ENCODE assay signal across 1 cellular context in genomic region chr15:99104788-99105515, GRCh38.
TF ChIP-seq lines count a peak whose summit lies in the region.

Gene SYNM, plus strand, starts transcription at chr15:99105080. Its CDS starts 120 bp downstream, at chr15:99105200.

TF ChIP-seq in HepG2, 621 proteins besides CTCF, POLR2A, EP300 and RAD21 (continued from another document):
- TF ChIP-seq MLX (CRISPR knock-in tag; IDR thresholded peaks at IDR 0.05): no peak
- TF ChIP-seq SMARCE1 (IDR thresholded peaks at IDR 0.05; ENCODE audit: borderline replicate concordance): no peak
- no peak for TF ChIP-seq RBM22 (optimal IDR thresholded peaks at IDR 0.05; ENCODE audit: low read length)
- TF ChIP-seq CREBL2 (CRISPR knock-in tag; IDR thresholded peaks at IDR 0.05; ENCODE audit: borderline replicate concordance): no peak
- no peak for TF ChIP-seq SMARCC2 (IDR thresholded peaks at IDR 0.05)
- no peak for TF ChIP-seq PAX8 (CRISPR knock-in tag; IDR thresholded peaks at IDR 0.05; ENCODE audit: borderline replicate concordance)
- no peak for TF ChIP-seq ZBTB7A (CRISPR knock-in tag; IDR thresholded peaks at IDR 0.05)
- no peak for TF ChIP-seq ZNF124 (CRISPR knock-in tag; IDR thresholded peaks at IDR 0.05)
- no peak for TF ChIP-seq SMAD3 (CRISPR knock-in tag; IDR thresholded peaks at IDR 0.05)
- TF ChIP-seq HOXA3 (CRISPR knock-in tag; IDR thresholded peaks at IDR 0.05): 0 out of 2 replicates have a peak, but pooled peaks have one; percentile 77
- TF ChIP-seq RAD51 (IDR thresholded peaks at IDR 0.05; ENCODE audit: borderline replicate concordance): no peak
- no peak for TF ChIP-seq ZSCAN9 (CRISPR knock-in tag; IDR thresholded peaks at IDR 0.05; ENCODE audit: borderline replicate concordance)
- TF ChIP-seq TMF1 (CRISPR knock-in tag; IDR thresholded peaks at IDR 0.05; ENCODE audit: low read depth): peak; percentile 57
- no peak for TF ChIP-seq CBX5 (CRISPR knock-in tag; IDR thresholded peaks at IDR 0.05; ENCODE audit: borderline replicate concordance)
- TF ChIP-seq ZNF407 (CRISPR knock-in tag; IDR thresholded peaks at IDR 0.05; ENCODE audit: not compliant biosample characterization): no peak
- TF ChIP-seq BRF2 (CRISPR knock-in tag; IDR thresholded peaks at IDR 0.05): peak; percentile 91; the same call in 1 of the 2 replicates
- peak; percentile 58; the same call in 1 of the 2 replicates for TF ChIP-seq ZFAT (CRISPR knock-in tag; conservative IDR thresholded peaks at IDR 0.05)
- no peak for TF ChIP-seq XBP1 (CRISPR knock-in tag; IDR thresholded peaks at IDR 0.05)
- TF ChIP-seq CCAR2 (optimal IDR thresholded peaks at IDR 0.05; ENCODE audit: low read depth, low read length): no peak
- TF ChIP-seq MYPOP (CRISPR knock-in tag; IDR thresholded peaks at IDR 0.05): peak; percentile 92
- TF ChIP-seq POGK (CRISPR knock-in tag; conservative IDR thresholded peaks at IDR 0.05): peak; percentile 86
